ENCODE assay signal across 8 cellular contexts in the genomic region with DNA sequence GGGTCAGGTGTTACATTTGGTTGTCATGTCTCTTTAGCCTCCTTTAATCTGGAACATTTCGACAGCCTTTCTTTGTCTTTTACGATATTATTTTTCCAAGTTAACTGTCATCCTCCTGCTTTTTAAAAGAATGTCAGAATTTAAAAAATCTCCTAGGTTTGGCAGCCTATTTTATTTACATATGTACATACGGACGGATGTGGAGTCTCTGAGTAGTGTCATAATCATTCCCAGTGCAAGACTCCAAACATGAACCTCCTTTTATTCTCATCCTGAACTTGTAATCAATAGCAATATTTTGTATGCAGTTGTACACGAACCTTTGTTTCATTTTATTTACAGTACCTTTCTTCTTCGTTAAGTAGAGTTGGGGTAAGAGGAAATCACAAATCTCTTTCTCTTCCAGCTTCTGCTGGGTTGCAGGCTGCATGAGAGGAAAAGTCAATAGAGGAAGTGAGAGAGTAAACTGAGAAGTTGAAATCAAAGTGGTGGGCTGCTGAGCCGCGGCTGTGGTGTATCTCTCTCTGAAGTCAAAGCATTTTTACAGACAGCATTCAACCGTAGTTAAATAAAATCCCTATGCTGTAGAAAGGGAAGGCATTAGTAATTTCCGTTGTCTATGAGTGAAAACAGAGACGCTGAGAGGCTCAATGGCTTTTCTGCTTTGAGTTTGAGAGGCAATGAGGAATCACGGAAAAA. TPM values are rescaled to one million over a fixed set of nuclear protein-coding genes. Genes with fewer than 3 reads are reported as not detected.
DNase-seq lines count a peak whose midpoint lies in the region; ATAC-seq, FAIRE-seq and TF ChIP-seq lines count a peak whose summit lies in the region.

No MANE protein-coding gene starts in this region.

- no peak for TF ChIP-seq CTCF in K562 (IDR thresholded peaks at IDR 0.05 in 2 of 3, conservative IDR thresholded peaks at IDR 0.05 in 1 of 3; ENCODE audit: insufficient read depth in 2 of 3, low read depth in 1 of 3, low read length in 3 of 3)
- TF ChIP-seq CTCF in mammary epithelial cell (conservative IDR thresholded peaks at IDR 0.05 in 1 of 2, IDR thresholded peaks at IDR 0.05 in 1 of 2; ENCODE audit: extremely low read depth in 1 of 2, insufficient read depth in 1 of 2, low read depth in 1 of 2, low read length in 2 of 2), result no peak

- CTCF ChIA-PET in activated CD4-positive, alpha-beta memory T cell treated with anti-CD3 and anti-CD28 coated beads for 36 hours (lab: Charles Lee), result no interaction called here
- CTCF ChIA-PET in activated CD4-positive, alpha-beta memory T cell treated with anti-CD3 and anti-CD28 coated beads, Interleukin-2, amount 10 ng/mL, durations not matched to agents 7 days and 5 days (lab: Charles Lee), result no interaction called here
- CTCF ChIA-PET in K562 (lab: Yijun Ruan, JAX; ENCODE audit: low intra/inter-chr PET ratio), result no interaction called here
- CTCF ChIA-PET in mammary epithelial cell (lab: Charles Lee; ENCODE audit: low non-redundant PET), result no interaction called here

- H3K9me2 ChIP-seq in GM23248 (ENCODE audit: insufficient read depth), result no peaks in the 10 kb centered on the region

- H3K4me1 ChIP-seq in GM23248 (ENCODE audit: insufficient read depth) (no peaks in the 10 kb centered on the region), K562 (replicated peaks in 1 of 2; ENCODE audit: control insufficient read depth in 2 of 2, insufficient read depth in 2 of 2, low read length in 2 of 2) (no peaks in the 10 kb centered on the region), mammary epithelial cell (ENCODE audit: insufficient read depth, low read length) (no peaks in the 10 kb centered on the region)

- H2AFZ ChIP-seq in GM23248, result peak overlapping the region; percentile 58
- no peak overlapping the region for H2AFZ ChIP-seq in K562 (ENCODE audit: low read depth, low read length)
- H2AFZ ChIP-seq in mammary epithelial cell (ENCODE audit: low read depth, low read length), result no peak overlapping the region

- no peaks in the 10 kb centered on the region for H3F3A ChIP-seq in GM23248 (ENCODE audit: insufficient read depth)

- H3K9me3 ChIP-seq in GM23248 (ENCODE audit: low read depth), result no peaks in the 10 kb centered on the region
- H3K9me3 ChIP-seq in MG63, result no peaks in the 10 kb centered on the region
- H3K9me3 ChIP-seq in K562 (replicated peaks; ENCODE audit: control insufficient read depth, insufficient read depth, low read depth, low read length), result no peaks in the 10 kb centered on the region
- H3K9me3 ChIP-seq in mammary epithelial cell (replicated peaks; ENCODE audit: insufficient read depth, low read length), result no peaks in the 10 kb centered on the region

- intact Hi-C loops in activated CD4-positive, alpha-beta memory T cell treated with anti-CD3 and anti-CD28 coated beads for 36 hours (cut with micrococcal nuclease), result no loop called here
- intact Hi-C loops in K562 (cut with micrococcal nuclease) (no loop called here), mammary epithelial cell (cut with micrococcal nuclease) (no loop called here)

- 29 to 31% methylated on average over 12 of the region's 12 CpGs for WGBS in GM23248 (ENCODE audit: low coverage in 1 of 2, low lambda C conversion rate in 2 of 2, missing lambda C conversion rate in 2 of 2), 2 experiments
- WGBS in K562 (ENCODE audit: insufficient coverage, low coverage, missing lambda C conversion rate), result under 1% methylated on average over 12 of the region's 12 CpGs
- 76% methylated on average over 11 of the region's 12 CpGs for WGBS in mammary epithelial cell (ENCODE audit: low coverage, missing lambda C conversion rate)

- H4K20me1 ChIP-seq in GM23248 (ENCODE audit: insufficient read depth), result no peaks in the 10 kb centered on the region
- no peaks in the 10 kb centered on the region for H4K20me1 ChIP-seq in K562 (replicated peaks; ENCODE audit: control insufficient read depth, insufficient read depth, low read length)
- no peaks in the 10 kb centered on the region for H4K20me1 ChIP-seq in mammary epithelial cell (ENCODE audit: insufficient read depth, low read length)

- no peak for ATAC-seq in K562

- no peaks in the 10 kb centered on the region for H3K9me3 Mint-ChIP-seq in activated CD4-positive, alpha-beta memory T cell treated with anti-CD3 and anti-CD28 coated beads for 36 hours
- H3K9me3 Mint-ChIP-seq in activated CD4-positive, alpha-beta memory T cell treated with anti-CD3 and anti-CD28 coated beads, Interleukin-2, amount 10 ng/mL, durations not matched to agents 7 days and 5 days, result no peaks in the 10 kb centered on the region

- no peaks in the 10 kb centered on the region for H3K9me1 ChIP-seq in K562 (ENCODE audit: control insufficient read depth, insufficient read depth, low read length)

- H3K4me3 ChIP-seq in GM23248, result no peak overlapping the region
- H3K4me3 ChIP-seq in MG63, result peak overlapping the region; percentile 22
- no peak overlapping the region for H3K4me3 ChIP-seq in K562
- H3K4me3 ChIP-seq in mammary epithelial cell (replicated peaks in 1 of 3; ENCODE audit: insufficient read depth in 1 of 3, low read depth in 2 of 3, low read length in 3 of 3), result no peak overlapping the region

- H3K79me2 ChIP-seq in GM23248 (ENCODE audit: insufficient read depth) (no peaks in the 10 kb centered on the region), K562 (ENCODE audit: control insufficient read depth, insufficient read depth, low read length) (no peaks in the 10 kb centered on the region), mammary epithelial cell (ENCODE audit: insufficient read depth, low read length) (no peaks in the 10 kb centered on the region)

- H3K27me3 ChIP-seq in GM23248 (replicated peaks; ENCODE audit: insufficient read depth), result no peaks in the 10 kb centered on the region
- no peaks in the 10 kb centered on the region for H3K27me3 ChIP-seq in MG63
- H3K27me3 ChIP-seq in K562 (ENCODE audit: control insufficient read depth in 2 of 2, insufficient read depth in 2 of 2, low read length in 2 of 2), result peaks cover 0 to 4% of the 10 kb centered on the region in 2 experiments; a peak in 2 of 5 replicates
- no peaks in the 10 kb centered on the region for H3K27me3 ChIP-seq in mammary epithelial cell (ENCODE audit: insufficient read depth, low read length)

- H3K36me3 Mint-ChIP-seq in activated CD4-positive, alpha-beta memory T cell treated with anti-CD3 and anti-CD28 coated beads for 36 hours, result no peaks in the 10 kb centered on the region
- H3K36me3 Mint-ChIP-seq in activated CD4-positive, alpha-beta memory T cell treated with anti-CD3 and anti-CD28 coated beads, Interleukin-2, amount 10 ng/mL, durations not matched to agents 7 days and 5 days (ENCODE audit: low read depth), result no peaks in the 10 kb centered on the region

- H3K9ac ChIP-seq in GM23248, result no peak overlapping the region
- no peak overlapping the region for H3K9ac ChIP-seq in K562 (ENCODE audit: insufficient read depth in 1 of 2, low read depth in 2 of 2, low read length in 2 of 2)
- H3K9ac ChIP-seq in mammary epithelial cell (ENCODE audit: insufficient read depth, low read length), result no peak overlapping the region

- H3K4me2 ChIP-seq in GM23248 (ENCODE audit: unreplicated experiment) (no peak overlapping the region), K562 (ENCODE audit: insufficient read depth, low read length) (no peak overlapping the region), mammary epithelial cell (ENCODE audit: insufficient read depth, low read depth, low read length) (no peak overlapping the region)

- peaks cover 23% of the 10 kb centered on the region for H3K4me1 Mint-ChIP-seq in activated CD4-positive, alpha-beta memory T cell treated with anti-CD3 and anti-CD28 coated beads for 36 hours (ENCODE audit: low read depth)
- peaks cover 4% of the 10 kb centered on the region for H3K4me1 Mint-ChIP-seq in activated CD4-positive, alpha-beta memory T cell treated with anti-CD3 and anti-CD28 coated beads, Interleukin-2, amount 10 ng/mL, durations not matched to agents 7 days and 5 days

- no peak for TF ChIP-seq RAD21 in K562 (CRISPR knock-in tag; conservative IDR thresholded peaks at IDR 0.05 in 1 of 2, IDR thresholded peaks at IDR 0.05 in 1 of 2)

- no peak for TF ChIP-seq EP300 in K562 (IDR thresholded peaks at IDR 0.05; ENCODE audit: low read length)

- no peak for FAIRE-seq in K562 (lab: Jason Lieb, UNC)

- no TSS peak for BruUV-seq in K562 (replicated peaks; lab: Mats Ljungman, UMichigan)
- no TSS peak for BruUV-seq in mammary epithelial cell (replicated peaks; lab: Mats Ljungman, UMichigan)

- peak overlapping the region; percentile 4 for H3K4me3 Mint-ChIP-seq in activated CD4-positive, alpha-beta memory T cell treated with anti-CD3 and anti-CD28 coated beads for 36 hours
- H3K4me3 Mint-ChIP-seq in activated CD4-positive, alpha-beta memory T cell treated with anti-CD3 and anti-CD28 coated beads, Interleukin-2, amount 10 ng/mL, durations not matched to agents 7 days and 5 days, result no peak overlapping the region

- POLR2A ChIA-PET in activated CD4-positive, alpha-beta memory T cell treated with anti-CD3 and anti-CD28 coated beads for 36 hours (lab: Charles Lee), result no interaction called here
- POLR2A ChIA-PET in activated CD4-positive, alpha-beta memory T cell treated with anti-CD3 and anti-CD28 coated beads, Interleukin-2, amount 10 ng/mL, durations not matched to agents 7 days and 5 days (lab: Charles Lee), result no interaction called here
- POLR2A ChIA-PET in K562 (lab: Yijun Ruan, JAX), result no interaction called here

- dilution Hi-C loops in mammary epithelial cell (cut with HindIII; ENCODE audit: low sequenced_read_pairs), result no loop called here

- no peak for TF ChIP-seq POLR2A in K562 (conservative IDR thresholded peaks at IDR 0.05)

- no peaks in the 10 kb centered on the region for H3K36me3 ChIP-seq in GM23248 (ENCODE audit: low read depth)
- no peaks in the 10 kb centered on the region for H3K36me3 ChIP-seq in MG63
- H3K36me3 ChIP-seq in K562 (ENCODE audit: control insufficient read depth, insufficient read depth, low read length), result no peaks in the 10 kb centered on the region
- no peaks in the 10 kb centered on the region for H3K36me3 ChIP-seq in mammary epithelial cell (ENCODE audit: insufficient read depth, low read length)

- H3K27ac Mint-ChIP-seq in activated CD4-positive, alpha-beta memory T cell treated with anti-CD3 and anti-CD28 coated beads for 36 hours, result no peak overlapping the region
- no peak overlapping the region for H3K27ac Mint-ChIP-seq in activated CD4-positive, alpha-beta memory T cell treated with anti-CD3 and anti-CD28 coated beads, Interleukin-2, amount 10 ng/mL, durations not matched to agents 7 days and 5 days

- peak; percentile 15 for DNase-seq in activated CD4-positive, alpha-beta memory T cell treated with anti-CD3 and anti-CD28 coated beads for 36 hours
- DNase-seq in activated CD4-positive, alpha-beta memory T cell treated with anti-CD3 and anti-CD28 coated beads, Interleukin-2, amount 10 ng/mL, durations not matched to agents 7 days and 5 days, result no peak
- DNase-seq in GM23248, result no peak
- no peak for DNase-seq in MG63
- no peak for DNase-seq in K562 (ENCODE audit: extremely low read depth in 1 of 4, low spot score in 3 of 4)
- no peak for DNase-seq in H4 (ENCODE audit: low spot score)
- no peak for DNase-seq in glomerular visceral epithelial cell (ENCODE audit: extremely low spot score)
- no peak for DNase-seq in mammary epithelial cell

- H3K27ac ChIP-seq in GM23248 (no peak overlapping the region), K562 (ENCODE audit: extremely low read depth, low read depth, low read length) (no peak overlapping the region), mammary epithelial cell (ENCODE audit: insufficient read depth, low read depth, low read length) (no peak overlapping the region)

- in situ Hi-C loops in GM23248 (cut with MboI) (no loop called here), K562 (cut with MboI) (no loop called here), mammary epithelial cell (cut with MboI; ENCODE audit: low sequenced_read_pairs in 2 of 2) (no loop called here)

- H3K27me3 Mint-ChIP-seq in activated CD4-positive, alpha-beta memory T cell treated with anti-CD3 and anti-CD28 coated beads for 36 hours, result no peaks in the 10 kb centered on the region
- no peaks in the 10 kb centered on the region for H3K27me3 Mint-ChIP-seq in activated CD4-positive, alpha-beta memory T cell treated with anti-CD3 and anti-CD28 coated beads, Interleukin-2, amount 10 ng/mL, durations not matched to agents 7 days and 5 days

RNA-seq across cellular contexts. Expression of gene RPS6KA3, which starts 53.9 kb away (rescaled TPM):
- 10 to 100 TPM; 51.8 to 52.0 TPM for total RNA-seq in activated CD4-positive, alpha-beta memory T cell treated with anti-CD3 and anti-CD28 coated beads for 36 hours
- 10 to 100 TPM; 76.6 to 78.0 TPM for total RNA-seq in activated CD4-positive, alpha-beta memory T cell treated with anti-CD3 and anti-CD28 coated beads, Interleukin-2, amount 10 ng/mL, durations not matched to agents 7 days and 5 days
- total RNA-seq in GM23248 (2014; rRNA removed; shearing (Covaris generic)), result 28.5 and 33.8 TPM in 2 replicates
- polyA plus RNA-seq in GM23248 (2016; fragmentation: Nextera tagmentation; extraction: Ambion mirVana) (8.1 and 13.3 TPM in 2 replicates), K562 (2011; rRNA removed) (39.0 and 61.9 TPM in 2 replicates), K562 (2014; fragmentation: Illumina TruSeq; extraction: Trizol) (39.9 and 40.3 TPM in 2 replicates), K562 (2014; fragmentation: Nextera tagmentation; extraction: Ambion mirVana) (10 to 100 TPM; 10.9 to 21.9 TPM), K562 (2014; rRNA removed) (26.6 and 27.1 TPM in 2 replicates), mammary epithelial cell (22.2 TPM)
- total RNA-seq in MG63 (2014; rRNA removed; shearing (Covaris generic); ENCODE audit: low replicate concordance), result 25.5 and 26.6 TPM in 2 replicates
- 14.9 and 51.4 TPM in 2 replicates for total RNA-seq in K562 (2011; cell fraction: chromatin; rRNA removed; ENCODE audit: low replicate concordance)
- 6.5 and 9.7 TPM in 2 replicates for total RNA-seq in K562 (2011; cell fraction: nucleolus; rRNA removed)
- total RNA-seq in K562 (2011; cell fraction: nucleoplasm; rRNA removed), result 19.4 and 38.2 TPM in 2 replicates
- total RNA-seq in K562 (2014; rRNA removed) (22.0 and 22.9 TPM in 2 replicates), K562 (2014; rRNA removed; fragmentation: Illumina TruSeq; extraction: Trizol) (48.8 and 59.8 TPM in 2 replicates), K562 (2015; rRNA removed; fragmentation: Illumina TruSeq; extraction: Trizol) (33.3 and 37.4 TPM in 2 replicates), K562 (2021) (42.6 and 45.2 TPM in 2 replicates), mammary epithelial cell (10 to 100 TPM; 34.4 to 37.0 TPM)
- polyA plus RNA-seq in K562 (2011; cell fraction: cytosol; rRNA removed), result 20.5 and 23.2 TPM in 2 replicates
- 16.6 TPM in 2 replicates for polyA plus RNA-seq in K562 (2011; cell fraction: nucleus; rRNA removed)
- 28.0 and 29.8 TPM in 2 replicates for polyA plus RNA-seq in K562 (2012)
- polyA minus RNA-seq in K562 (2011; rRNA and poly(A)+ RNA removed), result 70.3 and 106 TPM in 2 replicates
- polyA minus RNA-seq in K562 (2011; cell fraction: cytosol; rRNA and poly(A)+ RNA removed), result 38.7 and 52.2 TPM in 2 replicates
- 8.2 and 13.3 TPM in 2 replicates for polyA minus RNA-seq in K562 (2011; cell fraction: nucleus; rRNA and poly(A)+ RNA removed)
- 48.0 and 60.0 TPM in 2 replicates for total RNA-seq in H4 (2014; rRNA removed; shearing (Covaris generic))
- polyA minus RNA-seq in mammary epithelial cell, result 16.9 TPM
